26 cellular contexts compared by ENCODE assay signal in the genomic region with DNA sequence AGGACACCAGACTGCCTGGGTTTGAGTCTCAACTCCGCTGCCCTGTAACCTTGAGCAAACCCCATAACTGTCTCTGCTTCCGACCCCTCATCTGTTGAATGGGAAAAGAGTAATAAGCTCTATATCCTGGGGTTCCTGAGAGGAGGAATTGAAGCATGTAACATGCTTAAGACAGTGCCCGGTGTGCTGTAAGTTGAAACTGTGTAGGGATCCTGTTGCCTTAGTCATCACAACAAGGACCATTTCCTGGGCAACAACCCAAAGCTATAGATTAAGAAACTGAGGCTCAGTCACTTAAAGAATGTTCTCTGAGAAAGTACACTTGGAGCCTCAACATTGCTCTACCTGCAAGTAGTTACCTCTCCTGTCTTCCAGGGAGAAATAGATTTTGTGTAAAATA. TPM values are rescaled to one million over a fixed set of nuclear protein-coding genes. Genes with fewer than 3 reads are reported as not detected.
A peak's percentile ranks its signal among the peaks of the same experiment; 100 is the strongest.
DNase-seq lines count a peak whose midpoint lies in the region; ATAC-seq, FAIRE-seq and TF ChIP-seq lines count a peak whose summit lies in the region.
"Had no signal": no experiment of that assay in that cellular context is flagged by ENCODE, and none has a peak within 500 bp of the region (broad histone marks: within the 10 kb centered on the region; RNA-seq: fewer than 3 reads in every experiment).

No MANE protein-coding gene starts in this region.

- H4K8ac ChIP-seq in mesenchymal stem cell (ENCODE audit: low read length), result no peak overlapping the region

- H2AFZ ChIP-seq in astrocyte (ENCODE audit: low read depth, low read length), result no peak overlapping the region
- no peak overlapping the region for H2AFZ ChIP-seq in mesenchymal stem cell (ENCODE audit: low read depth, low read length)

- H3K4me3 Mint-ChIP-seq in CD4-positive, CD25-positive, alpha-beta regulatory T cell, result no peak overlapping the region
- no peak overlapping the region for H3K4me3 Mint-ChIP-seq in astrocyte (ENCODE audit: unreplicated experiment)
- H3K4me3 Mint-ChIP-seq: CD4-positive, alpha-beta T cell had no signal

- DNase-seq in CD4-positive, CD25-positive, alpha-beta regulatory T cell, result no peak
- DNase-seq in ELR (ENCODE audit: low read depth), result peak; percentile 43
- no peak for DNase-seq in astrocyte (ENCODE audit: low read depth)
- no peak for DNase-seq in mesenchymal stem cell
- no peak for DNase-seq in ovary
- DNase-seq in HEK293T (ENCODE audit: extremely low spot score), result no peak
- DNase-seq: BE2C; CD4-positive, alpha-beta T cell; COR-L47; DMS 273 treated with DMSO at 0.1 percent for 48 hours; DMS79 treated with DMSO at 0.1 percent for 48 hours; GOT3; Karpas-422; MV-4-11; NCI-H1105 treated with DMSO at 0.1 percent for 48 hours; NCI-H2029 treated with DMSO at 0.1 percent for 48 hours; NCI-H226; NCI-H510A treated with DMSO at 0.1 percent for 48 hours; NCI-H748 treated with DMSO at 0.1 percent for 48 hours; NK-92 treated with Interleukin-12 subunit alpha and Interleukin-12 subunit beta, amount 100 ng/mL, for 24 hours; SIG-M5; SK-N-SH had no signal

- peaks cover 0 to 2% (median 0%) of the 10 kb centered on the region in 7 donors for H3K9me3 Mint-ChIP-seq in CD4-positive, CD25-positive, alpha-beta regulatory T cell
- H3K9me3 Mint-ChIP-seq in astrocyte (ENCODE audit: unreplicated experiment), result no peaks in the 10 kb centered on the region
- H3K9me3 Mint-ChIP-seq: CD4-positive, alpha-beta T cell had no signal

- no peak overlapping the region for H3K4me3 ChIP-seq in CD4-positive, CD25-positive, alpha-beta regulatory T cell (ENCODE audit: low read depth, low read length)
- no peak overlapping the region for H3K4me3 ChIP-seq in astrocyte (ENCODE audit: insufficient read depth, low read depth, low read length)
- no peak overlapping the region for H3K4me3 ChIP-seq in mesenchymal stem cell (ENCODE audit: insufficient read depth in 1 of 2, low read depth in 1 of 2, low read length in 2 of 2)
- H3K4me3 ChIP-seq in ovary, result no peak overlapping the region
- H3K4me3 ChIP-seq: A549 had no signal

- H3K27ac ChIP-seq in CD4-positive, CD25-positive, alpha-beta regulatory T cell (ENCODE audit: insufficient read depth, low read length, poor library complexity, severe bottlenecking), result peak overlapping the region; percentile 92
- H3K27ac ChIP-seq in astrocyte (ENCODE audit: low read depth, low read length), result peak overlapping the region; percentile 3
- H3K27ac ChIP-seq in mesenchymal stem cell (ENCODE audit: low read length, poor library complexity, severe bottlenecking), result no peak overlapping the region
- no peak overlapping the region for H3K27ac ChIP-seq in ovary
- H3K27ac ChIP-seq: A549 had no signal

- CTCF ChIA-PET in HEK293T (lab: Yijun Ruan, JAX), result no interaction called here

- TF ChIP-seq CTCF in astrocyte (IDR thresholded peaks at IDR 0.05; ENCODE audit: insufficient read depth, low read depth, low read length) (no peak), ovary (IDR thresholded peaks at IDR 0.05) (no peak)

- no CpG with 5 or more reads among the region's 3 CpGs for WGBS in mesenchymal stem cell
- 73 to 93% (median 83%) methylated on average over 3 of the region's 3 CpGs for WGBS in ovary, 3 donors

- H4K91ac ChIP-seq in mesenchymal stem cell (ENCODE audit: low read length), result no peak overlapping the region

- H2BK12ac ChIP-seq in mesenchymal stem cell (ENCODE audit: low read length in 2 of 2), result no peak overlapping the region

- no peaks in the 10 kb centered on the region for H3K36me3 ChIP-seq in CD4-positive, CD25-positive, alpha-beta regulatory T cell (ENCODE audit: control insufficient read depth, insufficient read depth, low read length)
- H3K36me3 ChIP-seq in astrocyte (ENCODE audit: insufficient read depth, low read length), result no peaks in the 10 kb centered on the region
- no peaks in the 10 kb centered on the region for H3K36me3 ChIP-seq in mesenchymal stem cell (ENCODE audit: control insufficient read depth in 1 of 2, insufficient read depth in 2 of 2, low read depth in 1 of 2, low read length in 2 of 2)
- no peaks in the 10 kb centered on the region for H3K36me3 ChIP-seq in ovary
- H3K36me3 ChIP-seq: BE2C had no signal

- peaks cover 11 to 58% (median 47%) of the 10 kb centered on the region in 4 donors for H3K4me1 Mint-ChIP-seq in CD4-positive, CD25-positive, alpha-beta regulatory T cell
- H3K4me1 Mint-ChIP-seq in astrocyte (ENCODE audit: low read depth, unreplicated experiment), result peaks cover 31% of the 10 kb centered on the region

- TF ChIP-seq POLR2A in ovary (IDR thresholded peaks at IDR 0.05), result no peak

- H3K18ac ChIP-seq in mesenchymal stem cell (ENCODE audit: low read depth in 1 of 2, low read length in 2 of 2), result no peak overlapping the region

- no peak overlapping the region for H3K23ac ChIP-seq in mesenchymal stem cell (ENCODE audit: low read length in 2 of 2)

- H3K4me2 ChIP-seq in astrocyte (ENCODE audit: low read length) (no peak overlapping the region), mesenchymal stem cell (ENCODE audit: low read length, poor library complexity, severe bottlenecking) (no peak overlapping the region)
- H3K4me2 ChIP-seq: A549, SK-N-SH had no signal

- peaks cover 20% of the 10 kb centered on the region for H3K79me1 ChIP-seq in mesenchymal stem cell (replicated peaks; ENCODE audit: low read length, poor library complexity, severe bottlenecking)

- POLR2A ChIA-PET in HEK293T (lab: Yijun Ruan, JAX), result no interaction called here

- H3K27me3 Mint-ChIP-seq in CD4-positive, CD25-positive, alpha-beta regulatory T cell, result no peaks in the 10 kb centered on the region
- no peaks in the 10 kb centered on the region for H3K27me3 Mint-ChIP-seq in astrocyte (ENCODE audit: low read depth, unreplicated experiment)
- H3K27me3 Mint-ChIP-seq: CD4-positive, alpha-beta T cell had no signal

- H3K9me3 ChIP-seq in CD4-positive, CD25-positive, alpha-beta regulatory T cell (ENCODE audit: control insufficient read depth in 2 of 2, low read length in 2 of 2), result no peaks in the 10 kb centered on the region
- no peaks in the 10 kb centered on the region for H3K9me3 ChIP-seq in astrocyte (ENCODE audit: insufficient read depth, low read depth, low read length)
- no peaks in the 10 kb centered on the region for H3K9me3 ChIP-seq in mesenchymal stem cell (ENCODE audit: control insufficient read depth, low read length)
- H3K9me3 ChIP-seq in ovary, result no peaks in the 10 kb centered on the region
- H3K9me3 ChIP-seq: A549, BE2C, SK-N-SH had no signal

- no peak overlapping the region for H2BK5ac ChIP-seq in mesenchymal stem cell (ENCODE audit: low read depth, low read length, poor library complexity, severe bottlenecking)

- no peak for TF ChIP-seq EP300 in ovary (IDR thresholded peaks at IDR 0.05)

- no peak overlapping the region for H2BK15ac ChIP-seq in mesenchymal stem cell (ENCODE audit: low read depth, poor library complexity, severe bottlenecking)

- H3K4ac ChIP-seq in mesenchymal stem cell (ENCODE audit: low read depth in 1 of 2, low read length in 2 of 2), result no peak overlapping the region

- FAIRE-seq in astrocyte (lab: Jason Lieb, UNC), result no peak
- FAIRE-seq: A549, GM12891 had no signal

- no peak for ATAC-seq in CD4-positive, CD25-positive, alpha-beta regulatory T cell (ENCODE audit: low read depth in 2 of 2)
- no peak for ATAC-seq in HG02610 (IDR thresholded peaks at IDR 0.05; ENCODE audit: unreplicated experiment)
- ATAC-seq: A549, HCT116 had no signal

- H3K36me3 Mint-ChIP-seq in CD4-positive, CD25-positive, alpha-beta regulatory T cell, result no peaks in the 10 kb centered on the region
- no peaks in the 10 kb centered on the region for H3K36me3 Mint-ChIP-seq in astrocyte (ENCODE audit: low read depth, unreplicated experiment)

- H3K27ac Mint-ChIP-seq in CD4-positive, CD25-positive, alpha-beta regulatory T cell, result peak overlapping the region; percentile 0 to 21 (median 6)
- H3K27ac Mint-ChIP-seq in astrocyte (ENCODE audit: unreplicated experiment), result no peak overlapping the region

- H3K79me2 ChIP-seq in astrocyte (ENCODE audit: insufficient read depth, low read length), result peaks cover 74% of the 10 kb centered on the region

- peaks cover 47% of the 10 kb centered on the region for H3K4me1 ChIP-seq in CD4-positive, CD25-positive, alpha-beta regulatory T cell (ENCODE audit: control insufficient read depth, insufficient read depth, low read length, poor library complexity, severe bottlenecking)
- H3K4me1 ChIP-seq in astrocyte (ENCODE audit: insufficient read depth, low read length) (peaks cover 27% of the 10 kb centered on the region), mesenchymal stem cell (ENCODE audit: control insufficient read depth, insufficient read depth, low read depth, low read length) (peaks cover 7% of the 10 kb centered on the region), ovary (ENCODE audit: insufficient read depth) (no peaks in the 10 kb centered on the region)
- H3K4me1 ChIP-seq: BE2C had no signal

- no peak overlapping the region for H2BK120ac ChIP-seq in mesenchymal stem cell (ENCODE audit: low read depth, low read length)

- H3K14ac ChIP-seq in mesenchymal stem cell (ENCODE audit: low read length in 2 of 2), result no peak overlapping the region

- H3K27me3 ChIP-seq in CD4-positive, CD25-positive, alpha-beta regulatory T cell (ENCODE audit: control insufficient read depth, insufficient read depth, low read length), result no peaks in the 10 kb centered on the region
- H3K27me3 ChIP-seq in astrocyte (ENCODE audit: insufficient read depth, low read length), result no peaks in the 10 kb centered on the region
- H3K27me3 ChIP-seq in mesenchymal stem cell (ENCODE audit: control insufficient read depth in 1 of 2, insufficient read depth in 1 of 2, low read length in 2 of 2), result no peaks in the 10 kb centered on the region
- H3K27me3 ChIP-seq in ovary, result no peaks in the 10 kb centered on the region
- H3K27me3 ChIP-seq: BE2C had no signal

- intact Hi-C loops in ovary (cut with DNase I), result no loop called here

- no peak overlapping the region for H3K9ac ChIP-seq in astrocyte (ENCODE audit: low read length)
- H3K9ac ChIP-seq in mesenchymal stem cell (ENCODE audit: low read length), result no peak overlapping the region
- H3K9ac ChIP-seq: SK-N-SH had no signal

- H2AK5ac ChIP-seq in mesenchymal stem cell (ENCODE audit: low read length, severe bottlenecking), result peak overlapping the region; percentile 43

- H4K20me1 ChIP-seq in astrocyte (ENCODE audit: insufficient read depth, low read length), result no peaks in the 10 kb centered on the region

RNA-seq across cellular contexts. Expression of a gene that starts 23.0 kb away (rescaled TPM):
- total RNA-seq in CD4-positive, CD25-positive, alpha-beta regulatory T cell, result not detected
- polyA plus RNA-seq in CD4-positive, CD25-positive, alpha-beta regulatory T cell, result not detected
- total RNA-seq in astrocyte, result 23.0 and 41.7 TPM in 2 replicates
- 107 TPM for polyA plus RNA-seq in mesenchymal stem cell (2013, experiment 1 of 2)
- polyA plus RNA-seq in mesenchymal stem cell (2013, experiment 2 of 2), result 102 TPM
- 1 to 10 TPM; 2.0 to 8.7 (median 4.8) TPM for total RNA-seq in ovary
- polyA plus RNA-seq in ovary, result 10 to 100 TPM in 1 of 2 donors, 1 to 10 TPM in 1; 1.9 to 34.2 TPM
- total RNA-seq: CD4-positive, alpha-beta T cell had no signal
- polyA plus RNA-seq: A549 had no signal

Comparison
In these comparisons a context has a peak if more than half of its experiments do, and no peak if none do; other contexts are left out.
1. H3K27ac ChIP-seq: peak in CD4-positive, CD25-positive, alpha-beta regulatory T cell (single experiment) and astrocyte (single experiment); none in mesenchymal stem cell (single experiment) and ovary (0 of 2).